In the genomic region with DNA sequence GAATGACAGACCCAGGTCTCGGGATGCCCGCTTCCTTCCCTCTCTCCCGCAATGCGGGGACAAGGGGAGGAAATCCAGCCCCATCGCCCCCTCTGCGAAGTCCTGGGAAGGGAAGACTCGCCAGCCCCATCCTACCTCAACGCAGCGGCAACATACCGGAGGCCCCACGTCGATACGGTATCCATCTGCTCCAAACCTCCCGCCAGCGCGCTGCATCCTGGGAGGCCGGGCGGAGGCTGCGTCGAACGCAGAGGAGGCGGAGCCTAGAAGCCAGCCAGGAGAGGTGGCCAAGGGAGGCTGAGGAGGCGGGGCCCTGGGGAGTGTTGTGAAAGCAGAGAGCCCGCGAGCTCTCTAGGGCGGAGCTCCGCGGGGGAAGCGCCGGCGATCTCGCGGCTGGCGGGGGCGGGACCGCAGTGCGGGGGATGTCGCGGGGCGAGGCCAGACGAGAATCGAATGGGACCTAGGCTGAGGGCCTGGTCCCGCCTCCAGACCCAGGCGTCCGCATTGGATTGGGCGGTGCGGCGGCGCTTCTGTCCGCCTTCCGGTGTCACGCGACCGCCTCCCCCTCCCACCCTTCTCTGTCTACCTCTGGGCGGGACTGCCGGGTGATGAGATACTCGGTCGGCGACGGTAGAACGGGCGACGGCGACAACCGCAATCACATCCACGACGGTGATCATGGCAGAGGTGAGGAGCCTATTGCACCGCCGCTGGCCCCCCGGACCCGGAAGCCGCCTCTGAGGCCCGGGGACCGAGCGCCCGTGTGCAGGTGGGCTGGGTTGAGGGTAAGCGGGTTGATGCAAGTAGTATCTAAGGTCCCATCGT, we compare ENCODE assay signal across 1 cellular context.
TF ChIP-seq lines count a peak whose summit lies in the region.

A gene (minus strand): TSS at position 219 of the 825 bp plus-strand sequence. CDS start 7,559 bp downstream, outside the sequence.
A gene (plus strand): TSS at position 571 of the 825 bp plus-strand sequence. CDS start 108 bp downstream, at position 679.

TF ChIP-seq in HepG2, 621 proteins besides CTCF, POLR2A, EP300 and RAD21 (continued from another document and continues in another):
- TF ChIP-seq, protein P1, sequence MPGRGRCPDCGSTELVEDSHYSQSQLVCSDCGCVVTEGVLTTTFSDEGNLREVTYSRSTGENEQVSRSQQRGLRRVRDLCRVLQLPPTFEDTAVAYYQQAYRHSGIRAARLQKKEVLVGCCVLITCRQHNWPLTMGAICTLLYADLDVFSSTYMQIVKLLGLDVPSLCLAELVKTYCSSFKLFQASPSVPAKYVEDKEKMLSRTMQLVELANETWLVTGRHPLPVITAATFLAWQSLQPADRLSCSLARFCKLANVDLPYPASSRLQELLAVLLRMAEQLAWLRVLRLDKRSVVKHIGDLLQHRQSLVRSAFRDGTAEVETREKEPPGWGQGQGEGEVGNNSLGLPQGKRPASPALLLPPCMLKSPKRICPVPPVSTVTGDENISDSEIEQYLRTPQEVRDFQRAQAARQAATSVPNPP (CRISPR knock-in tag; IDR thresholded peaks at IDR 0.05): peak; percentile 41; the same call in 1 of the 2 replicates
- TF ChIP-seq ZBTB21 (CRISPR knock-in tag; IDR thresholded peaks at IDR 0.05): no peak
- TF ChIP-seq SIX1 (CRISPR knock-in tag; IDR thresholded peaks at IDR 0.05; ENCODE audit: borderline replicate concordance): no peak
- TF ChIP-seq ELF4 (CRISPR knock-in tag; IDR thresholded peaks at IDR 0.05; ENCODE audit: borderline replicate concordance): no peak
- no peak for TF ChIP-seq ZNF749 (CRISPR knock-in tag; IDR thresholded peaks at IDR 0.05; ENCODE audit: borderline replicate concordance)
- no peak for TF ChIP-seq SMARCE1 (IDR thresholded peaks at IDR 0.05; ENCODE audit: borderline replicate concordance)
- TF ChIP-seq, protein P2, sequence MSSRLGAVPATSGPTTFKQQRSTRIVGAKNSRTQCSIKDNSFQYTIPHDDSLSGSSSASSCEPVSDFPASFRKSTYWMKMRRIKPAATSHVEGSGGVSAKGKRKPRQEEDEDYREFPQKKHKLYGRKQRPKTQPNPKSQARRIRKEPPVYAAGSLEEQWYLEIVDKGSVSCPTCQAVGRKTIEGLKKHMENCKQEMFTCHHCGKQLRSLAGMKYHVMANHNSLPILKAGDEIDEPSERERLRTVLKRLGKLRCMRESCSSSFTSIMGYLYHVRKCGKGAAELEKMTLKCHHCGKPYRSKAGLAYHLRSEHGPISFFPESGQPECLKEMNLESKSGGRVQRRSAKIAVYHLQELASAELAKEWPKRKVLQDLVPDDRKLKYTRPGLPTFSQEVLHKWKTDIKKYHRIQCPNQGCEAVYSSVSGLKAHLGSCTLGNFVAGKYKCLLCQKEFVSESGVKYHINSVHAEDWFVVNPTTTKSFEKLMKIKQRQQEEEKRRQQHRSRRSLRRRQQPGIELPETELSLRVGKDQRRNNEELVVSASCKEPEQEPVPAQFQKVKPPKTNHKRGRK (CRISPR knock-in tag; IDR thresholded peaks at IDR 0.05): no peak
- TF ChIP-seq, protein P3, sequence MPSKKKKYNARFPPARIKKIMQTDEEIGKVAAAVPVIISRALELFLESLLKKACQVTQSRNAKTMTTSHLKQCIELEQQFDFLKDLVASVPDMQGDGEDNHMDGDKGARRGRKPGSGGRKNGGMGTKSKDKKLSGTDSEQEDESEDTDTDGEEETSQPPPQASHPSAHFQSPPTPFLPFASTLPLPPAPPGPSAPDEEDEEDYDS (CRISPR knock-in tag; IDR thresholded peaks at IDR 0.05): peak; percentile 37; the same call in 1 of the 2 replicates
- no peak for TF ChIP-seq NCOR1 (IDR thresholded peaks at IDR 0.05; ENCODE audit: borderline replicate concordance, low read length)
- TF ChIP-seq, protein P4, sequence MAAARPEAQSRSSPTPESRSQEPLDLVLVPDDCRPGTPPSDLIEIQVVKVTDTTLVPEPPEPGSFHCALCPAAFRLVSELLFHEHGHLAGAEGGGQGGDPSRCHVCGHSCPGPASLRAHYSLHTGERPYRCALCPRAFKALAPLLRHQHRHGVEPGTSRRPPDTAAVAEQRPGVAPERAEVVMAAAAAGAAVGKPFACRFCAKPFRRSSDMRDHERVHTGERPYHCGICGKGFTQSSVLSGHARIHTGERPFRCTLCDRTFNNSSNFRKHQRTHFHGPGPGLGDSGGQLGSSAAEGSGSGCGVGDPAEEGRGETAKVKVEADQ (CRISPR knock-in tag; IDR thresholded peaks at IDR 0.05; ENCODE audit: borderline replicate concordance): no peak
- peak; percentile 90 for TF ChIP-seq SIN3B (IDR thresholded peaks at IDR 0.05; ENCODE audit: low read length)
- TF ChIP-seq, protein P5, sequence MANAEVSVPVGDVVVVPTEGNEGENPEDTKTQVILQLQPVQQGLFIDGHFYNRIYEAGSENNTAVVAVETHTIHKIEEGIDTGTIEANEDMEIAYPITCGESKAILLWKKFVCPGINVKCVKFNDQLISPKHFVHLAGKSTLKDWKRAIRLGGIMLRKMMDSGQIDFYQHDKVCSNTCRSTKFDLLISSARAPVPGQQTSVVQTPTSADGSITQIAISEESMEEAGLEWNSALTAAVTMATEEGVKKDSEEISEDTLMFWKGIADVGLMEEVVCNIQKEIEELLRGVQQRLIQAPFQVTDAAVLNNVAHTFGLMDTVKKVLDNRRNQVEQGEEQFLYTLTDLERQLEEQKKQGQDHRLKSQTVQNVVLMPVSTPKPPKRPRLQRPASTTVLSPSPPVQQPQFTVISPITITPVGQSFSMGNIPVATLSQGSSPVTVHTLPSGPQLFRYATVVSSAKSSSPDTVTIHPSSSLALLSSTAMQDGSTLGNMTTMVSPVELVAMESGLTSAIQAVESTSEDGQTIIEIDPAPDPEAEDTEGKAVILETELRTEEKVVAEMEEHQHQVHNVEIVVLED (CRISPR knock-in tag; IDR thresholded peaks at IDR 0.05; ENCODE audit: borderline replicate concordance): peak; percentile 71; the same call in 1 of the 2 replicates
- no peak for TF ChIP-seq ZNF790 (CRISPR knock-in tag; IDR thresholded peaks at IDR 0.05; ENCODE audit: borderline replicate concordance)
- TF ChIP-seq MTF2 (CRISPR knock-in tag; IDR thresholded peaks at IDR 0.05; ENCODE audit: borderline replicate concordance): no peak
- TF ChIP-seq, protein P6, sequence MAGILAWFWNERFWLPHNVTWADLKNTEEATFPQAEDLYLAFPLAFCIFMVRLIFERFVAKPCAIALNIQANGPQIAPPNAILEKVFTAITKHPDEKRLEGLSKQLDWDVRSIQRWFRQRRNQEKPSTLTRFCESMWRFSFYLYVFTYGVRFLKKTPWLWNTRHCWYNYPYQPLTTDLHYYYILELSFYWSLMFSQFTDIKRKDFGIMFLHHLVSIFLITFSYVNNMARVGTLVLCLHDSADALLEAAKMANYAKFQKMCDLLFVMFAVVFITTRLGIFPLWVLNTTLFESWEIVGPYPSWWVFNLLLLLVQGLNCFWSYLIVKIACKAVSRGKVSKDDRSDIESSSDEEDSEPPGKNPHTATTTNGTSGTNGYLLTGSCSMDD (CRISPR knock-in tag; IDR thresholded peaks at IDR 0.05): no peak
- TF ChIP-seq ZNF773 (CRISPR knock-in tag; IDR thresholded peaks at IDR 0.05; ENCODE audit: borderline replicate concordance): no peak
- TF ChIP-seq ZNF33A (CRISPR knock-in tag; IDR thresholded peaks at IDR 0.05; ENCODE audit: borderline replicate concordance): no peak
- TF ChIP-seq AHR (CRISPR knock-in tag; IDR thresholded peaks at IDR 0.05): no peak
- TF ChIP-seq HNF4G (IDR thresholded peaks at IDR 0.05; ENCODE audit: borderline replicate concordance, low read depth, low read length): no peak
- TF ChIP-seq HNF4G (CRISPR knock-in tag; IDR thresholded peaks at IDR 0.05; ENCODE audit: borderline replicate concordance, low read depth): no peak
- TF ChIP-seq, protein P7, sequence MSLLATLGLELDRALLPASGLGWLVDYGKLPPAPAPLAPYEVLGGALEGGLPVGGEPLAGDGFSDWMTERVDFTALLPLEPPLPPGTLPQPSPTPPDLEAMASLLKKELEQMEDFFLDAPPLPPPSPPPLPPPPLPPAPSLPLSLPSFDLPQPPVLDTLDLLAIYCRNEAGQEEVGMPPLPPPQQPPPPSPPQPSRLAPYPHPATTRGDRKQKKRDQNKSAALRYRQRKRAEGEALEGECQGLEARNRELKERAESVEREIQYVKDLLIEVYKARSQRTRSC (CRISPR knock-in tag; IDR thresholded peaks at IDR 0.05; ENCODE audit: low read depth): no peak
- TF ChIP-seq ZNF816 (CRISPR knock-in tag; IDR thresholded peaks at IDR 0.05; ENCODE audit: borderline replicate concordance): no peak
- TF ChIP-seq, protein P8, sequence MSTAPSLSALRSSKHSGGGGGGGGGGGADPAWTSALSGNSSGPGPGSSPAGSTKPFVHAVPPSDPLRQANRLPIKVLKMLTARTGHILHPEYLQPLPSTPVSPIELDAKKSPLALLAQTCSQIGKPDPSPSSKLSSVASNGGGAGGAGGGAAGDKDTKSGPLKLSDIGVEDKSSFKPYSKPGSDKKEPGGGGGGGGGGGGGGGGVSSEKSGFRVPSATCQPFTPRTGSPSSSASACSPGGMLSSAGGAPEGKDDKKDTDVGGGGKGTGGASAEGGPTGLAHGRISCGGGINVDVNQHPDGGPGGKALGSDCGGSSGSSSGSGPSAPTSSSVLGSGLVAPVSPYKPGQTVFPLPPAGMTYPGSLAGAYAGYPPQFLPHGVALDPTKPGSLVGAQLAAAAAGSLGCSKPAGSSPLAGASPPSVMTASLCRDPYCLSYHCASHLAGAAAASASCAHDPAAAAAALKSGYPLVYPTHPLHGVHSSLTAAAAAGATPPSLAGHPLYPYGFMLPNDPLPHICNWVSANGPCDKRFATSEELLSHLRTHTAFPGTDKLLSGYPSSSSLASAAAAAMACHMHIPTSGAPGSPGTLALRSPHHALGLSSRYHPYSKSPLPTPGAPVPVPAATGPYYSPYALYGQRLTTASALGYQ (CRISPR knock-in tag; IDR thresholded peaks at IDR 0.05): peak; percentile 23; the same call in 1 of the 2 replicates
- peak; percentile 89 for TF ChIP-seq ZNF143 (CRISPR knock-in tag; IDR thresholded peaks at IDR 0.05)
- TF ChIP-seq, protein P9, sequence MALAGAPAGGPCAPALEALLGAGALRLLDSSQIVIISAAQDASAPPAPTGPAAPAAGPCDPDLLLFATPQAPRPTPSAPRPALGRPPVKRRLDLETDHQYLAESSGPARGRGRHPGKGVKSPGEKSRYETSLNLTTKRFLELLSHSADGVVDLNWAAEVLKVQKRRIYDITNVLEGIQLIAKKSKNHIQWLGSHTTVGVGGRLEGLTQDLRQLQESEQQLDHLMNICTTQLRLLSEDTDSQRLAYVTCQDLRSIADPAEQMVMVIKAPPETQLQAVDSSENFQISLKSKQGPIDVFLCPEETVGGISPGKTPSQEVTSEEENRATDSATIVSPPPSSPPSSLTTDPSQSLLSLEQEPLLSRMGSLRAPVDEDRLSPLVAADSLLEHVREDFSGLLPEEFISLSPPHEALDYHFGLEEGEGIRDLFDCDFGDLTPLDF (CRISPR knock-in tag; IDR thresholded peaks at IDR 0.05): peak; percentile 37; the same call in 1 of the 2 replicates
- TF ChIP-seq, protein P10, sequence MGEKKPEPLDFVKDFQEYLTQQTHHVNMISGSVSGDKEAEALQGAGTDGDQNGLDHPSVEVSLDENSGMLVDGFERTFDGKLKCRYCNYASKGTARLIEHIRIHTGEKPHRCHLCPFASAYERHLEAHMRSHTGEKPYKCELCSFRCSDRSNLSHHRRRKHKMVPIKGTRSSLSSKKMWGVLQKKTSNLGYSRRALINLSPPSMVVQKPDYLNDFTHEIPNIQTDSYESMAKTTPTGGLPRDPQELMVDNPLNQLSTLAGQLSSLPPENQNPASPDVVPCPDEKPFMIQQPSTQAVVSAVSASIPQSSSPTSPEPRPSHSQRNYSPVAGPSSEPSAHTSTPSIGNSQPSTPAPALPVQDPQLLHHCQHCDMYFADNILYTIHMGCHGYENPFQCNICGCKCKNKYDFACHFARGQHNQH (CRISPR knock-in tag; IDR thresholded peaks at IDR 0.05): peak; percentile 48; the same call in 1 of the 2 replicates
- no peak for TF ChIP-seq BRD4 (CRISPR knock-in tag; IDR thresholded peaks at IDR 0.05)
- no peak for TF ChIP-seq ZNF766 (CRISPR knock-in tag; IDR thresholded peaks at IDR 0.05; ENCODE audit: borderline replicate concordance)
- peak; percentile 93 for TF ChIP-seq GABPB1 (CRISPR knock-in tag; IDR thresholded peaks at IDR 0.05)
- TF ChIP-seq, protein P11, sequence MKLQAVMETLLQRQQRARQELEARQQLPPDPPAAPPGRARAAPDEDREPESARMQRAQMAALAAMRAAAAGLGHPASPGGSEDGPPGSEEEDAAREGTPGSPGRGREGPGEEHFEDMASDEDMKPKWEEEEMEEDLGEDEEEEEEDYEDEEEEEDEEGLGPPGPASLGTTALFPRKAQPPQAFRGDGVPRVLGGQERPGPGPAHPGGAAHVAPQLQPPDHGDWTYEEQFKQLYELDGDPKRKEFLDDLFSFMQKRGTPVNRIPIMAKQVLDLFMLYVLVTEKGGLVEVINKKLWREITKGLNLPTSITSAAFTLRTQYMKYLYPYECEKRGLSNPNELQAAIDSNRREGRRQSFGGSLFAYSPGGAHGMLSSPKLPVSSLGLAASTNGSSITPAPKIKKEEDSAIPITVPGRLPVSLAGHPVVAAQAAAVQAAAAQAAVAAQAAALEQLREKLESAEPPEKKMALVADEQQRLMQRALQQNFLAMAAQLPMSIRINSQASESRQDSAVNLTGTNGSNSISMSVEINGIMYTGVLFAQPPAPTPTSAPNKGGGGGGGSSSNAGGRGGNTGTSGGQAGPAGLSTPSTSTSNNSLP (IDR thresholded peaks at IDR 0.05; ENCODE audit: low read depth, low read length): no peak
- TF ChIP-seq ZNF746 (CRISPR knock-in tag; IDR thresholded peaks at IDR 0.05): no peak
- no peak for TF ChIP-seq ZNF207 (IDR thresholded peaks at IDR 0.05; ENCODE audit: borderline replicate concordance)
- no peak for TF ChIP-seq ZNF563 (CRISPR knock-in tag; IDR thresholded peaks at IDR 0.05)
- TF ChIP-seq ZFP62 (CRISPR knock-in tag; IDR thresholded peaks at IDR 0.05): no peak
- TF ChIP-seq RBFOX2 (IDR thresholded peaks at IDR 0.05; ENCODE audit: low read depth, low read length): peak; percentile 69
- peak; percentile 14; the same call in 1 of the 2 replicates for TF ChIP-seq KDM5A (IDR thresholded peaks at IDR 0.05; ENCODE audit: borderline replicate concordance, low read length)
- TF ChIP-seq NFIB (CRISPR knock-in tag; IDR thresholded peaks at IDR 0.05; ENCODE audit: borderline replicate concordance): no peak
- TF ChIP-seq HDAC2 (CRISPR knock-in tag; IDR thresholded peaks at IDR 0.05): peak; percentile 48; the same call in 1 of the 2 replicates
